24 cellular contexts compared by ENCODE assay signal in the genomic region with DNA sequence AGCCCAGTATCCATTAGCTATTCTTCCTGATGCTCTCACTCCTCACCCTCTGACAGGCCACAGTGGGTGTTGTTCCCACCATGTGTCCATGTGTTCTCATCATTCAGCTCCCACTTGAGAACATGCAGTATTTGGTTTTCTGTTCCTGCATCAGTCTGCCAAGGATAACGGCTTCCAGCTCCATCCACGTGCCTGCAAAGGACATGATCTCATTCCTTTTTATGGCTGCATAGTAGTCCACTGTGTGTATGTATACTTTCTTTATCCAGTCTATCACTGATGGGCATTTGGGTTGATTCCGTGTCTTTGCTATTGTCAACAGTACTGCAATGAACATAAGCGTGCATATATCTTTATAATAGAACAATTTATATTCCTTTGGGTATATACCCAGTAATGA. TPM values are rescaled to one million over a fixed set of nuclear protein-coding genes. Genes with fewer than 3 reads are reported as not detected.
DNase-seq lines count a peak whose midpoint lies in the region; ATAC-seq, FAIRE-seq and TF ChIP-seq lines count a peak whose summit lies in the region.
"Had no signal": no experiment of that assay in that cellular context is flagged by ENCODE, and none has a peak within 500 bp of the region (broad histone marks: within the 10 kb centered on the region; RNA-seq: fewer than 3 reads in every experiment).

No MANE protein-coding gene starts in this region.

- POLR2A ChIA-PET in K562 (lab: Yijun Ruan, JAX): no interaction called here

- 78% methylated on average over 4 of the region's 4 CpGs for WGBS in K562 (ENCODE audit: insufficient coverage, low coverage, missing lambda C conversion rate)
- no CpG with 5 or more reads among the region's 4 CpGs for WGBS in trophoblast cell (ENCODE audit: extremely low coverage, insufficient coverage, insufficient read length)

- no peak for TF ChIP-seq EP300 in K562 (IDR thresholded peaks at IDR 0.05; ENCODE audit: low read length)

- H3K4ac ChIP-seq in trophoblast cell (ENCODE audit: low read depth, low read length): no peak overlapping the region

- no peaks in the 10 kb centered on the region for H3K79me1 ChIP-seq in trophoblast cell (ENCODE audit: low read length)

- no peak overlapping the region for H3K23ac ChIP-seq in trophoblast cell (ENCODE audit: low read length)

- no peak for TF ChIP-seq CTCF in K562 (IDR thresholded peaks at IDR 0.05 in 2 of 3, conservative IDR thresholded peaks at IDR 0.05 in 1 of 3; ENCODE audit: insufficient read depth in 2 of 3, low read depth in 1 of 3, low read length in 3 of 3)
- no peak for TF ChIP-seq CTCF in dorsolateral prefrontal cortex (IDR thresholded peaks at IDR 0.05 in 54 of 56, conservative IDR thresholded peaks at IDR 0.05 in 2 of 56; ENCODE audit: low read depth in 1 of 56, partially characterized antibody in 56 of 56)

- H3K18ac ChIP-seq in trophoblast cell (ENCODE audit: low read length): no peak overlapping the region

- H2BK120ac ChIP-seq in trophoblast cell (ENCODE audit: insufficient read depth, low read length, poor library complexity): no peak overlapping the region

- TF ChIP-seq RAD21 in K562 (CRISPR knock-in tag; conservative IDR thresholded peaks at IDR 0.05 in 1 of 2, IDR thresholded peaks at IDR 0.05 in 1 of 2): no peak

- H3K36me3 ChIP-seq in K562 (ENCODE audit: control insufficient read depth, insufficient read depth, low read length): peaks cover 4% of the 10 kb centered on the region; the same call in 1 of the 3 replicates
- no peaks in the 10 kb centered on the region for H3K36me3 ChIP-seq in trophoblast cell (ENCODE audit: control insufficient read depth in 1 of 2, insufficient read depth in 2 of 2, low read length in 2 of 2)
- H3K36me3 ChIP-seq in H7 (replicated peaks; ENCODE audit: control insufficient read depth, insufficient read depth, low read length): no peaks in the 10 kb centered on the region
- H3K36me3 ChIP-seq: BE2C had no signal

- FAIRE-seq in GM12892 (lab: Jason Lieb, UNC) (peak; percentile 14), K562 (lab: Jason Lieb, UNC) (no peak)
- FAIRE-seq: GM12878, GM18507 had no signal

- no peak overlapping the region for H4K8ac ChIP-seq in trophoblast cell (ENCODE audit: low read depth, low read length)

- TF ChIP-seq POLR2A in GM12892 (IDR thresholded peaks at IDR 0.05; ENCODE audit: low read depth, low read length) (no peak), K562 (conservative IDR thresholded peaks at IDR 0.05) (no peak)

- H2BK5ac ChIP-seq in trophoblast cell (ENCODE audit: low read depth, low read length, poor library complexity): no peak overlapping the region

- H3K14ac ChIP-seq in trophoblast cell (ENCODE audit: low read length): no peak overlapping the region

- peaks cover 8 to 27% of the 10 kb centered on the region in 2 experiments; a peak in 4 of 5 replicates for H3K4me1 ChIP-seq in K562 (replicated peaks in 1 of 2; ENCODE audit: control insufficient read depth in 2 of 2, insufficient read depth in 2 of 2, low read length in 2 of 2)
- no peaks in the 10 kb centered on the region for H3K4me1 ChIP-seq in trophoblast cell (ENCODE audit: control insufficient read depth in 1 of 2, insufficient read depth in 2 of 2, low read length in 2 of 2)
- H3K4me1 ChIP-seq: BE2C, BLaER1 had no signal

- H2AK5ac ChIP-seq in trophoblast cell (ENCODE audit: low read length): no peak overlapping the region

- H3K9me3 ChIP-seq in K562 (replicated peaks; ENCODE audit: control insufficient read depth, insufficient read depth, low read depth, low read length) (no peaks in the 10 kb centered on the region), trophoblast cell (ENCODE audit: insufficient read depth, low read depth, low read length) (no peaks in the 10 kb centered on the region)
- H3K9me3 ChIP-seq: BE2C had no signal

- H3K9ac ChIP-seq in K562 (ENCODE audit: insufficient read depth in 1 of 2, low read depth in 2 of 2, low read length in 2 of 2) (no peak overlapping the region), trophoblast cell (ENCODE audit: low read length) (no peak overlapping the region)
- H3K9ac ChIP-seq: BLaER1 had no signal

- ATAC-seq in K562 (no peak), HG02623 (IDR thresholded peaks at IDR 0.05; ENCODE audit: unreplicated experiment) (no peak)
- ATAC-seq: GM12878 had no signal

- H2AFZ ChIP-seq in K562 (ENCODE audit: low read depth, low read length) (no peak overlapping the region), trophoblast cell (ENCODE audit: insufficient read depth, low read length, poor library complexity) (no peak overlapping the region)

- H3K4me3 ChIP-seq in K562: no peak overlapping the region
- peak overlapping the region; percentile 15 for H3K4me3 ChIP-seq in trophoblast cell (ENCODE audit: low read depth, low read length)
- H3K4me3 ChIP-seq in H7 (ENCODE audit: insufficient read depth, low read depth, low read length): no peak overlapping the region
- no peak overlapping the region for H3K4me3 ChIP-seq in dorsolateral prefrontal cortex
- H3K4me3 ChIP-seq: BLaER1, GM12878 had no signal

- no peak for DNase-seq in GM12892 (ENCODE audit: insufficient read length)
- DNase-seq in K562 (ENCODE audit: extremely low read depth in 1 of 4, low spot score in 3 of 4): no peak
- DNase-seq in trophoblast cell: no peak
- DNase-seq in H7: no peak
- DNase-seq in dorsolateral prefrontal cortex: no peak
- DNase-seq: 8988T; ACHN; BE2C; C1 segment of cervical spinal cord; CD4-positive, alpha-beta memory T cell; CD4-positive, CD25-positive, alpha-beta regulatory T cell; CD8-positive, alpha-beta memory T cell; COR-L47; DMS 273 treated with DMSO at 0.1 percent for 48 hours; DMS153; DMS53; DMS79; DND-41; EL; GDM1 had no signal

- H3K79me2 ChIP-seq in K562 (ENCODE audit: control insufficient read depth, insufficient read depth, low read length) (peaks cover 58% of the 10 kb centered on the region), trophoblast cell (ENCODE audit: control insufficient read depth, insufficient read depth, low read length, poor library complexity) (no peaks in the 10 kb centered on the region)

- CTCF ChIA-PET in K562 (lab: Yijun Ruan, JAX; ENCODE audit: low intra/inter-chr PET ratio): no interaction called here

- H3K27ac ChIP-seq in K562 (ENCODE audit: extremely low read depth, low read depth, low read length): no peak overlapping the region
- H3K27ac ChIP-seq in trophoblast cell (ENCODE audit: low read depth, low read length): no peak overlapping the region
- H3K27ac ChIP-seq in dorsolateral prefrontal cortex: no peak overlapping the region
- H3K27ac ChIP-seq: BLaER1 had no signal

- H4K20me1 ChIP-seq in K562 (replicated peaks; ENCODE audit: control insufficient read depth, insufficient read depth, low read length): no peaks in the 10 kb centered on the region

- H2BK12ac ChIP-seq in trophoblast cell (ENCODE audit: low read length): no peak overlapping the region

- no peak overlapping the region for H3K4me2 ChIP-seq in K562 (ENCODE audit: insufficient read depth, low read length)
- H3K4me2 ChIP-seq in trophoblast cell (ENCODE audit: low read length): no peak overlapping the region
- H3K4me2 ChIP-seq: BLaER1 had no signal

- in situ Hi-C loops in K562 (cut with MboI): no loop called here

- H3K27me3 ChIP-seq in K562 (ENCODE audit: control insufficient read depth in 2 of 2, insufficient read depth in 2 of 2, low read length in 2 of 2) (no peaks in the 10 kb centered on the region), trophoblast cell (ENCODE audit: insufficient read depth, low read length) (no peaks in the 10 kb centered on the region), H7 (ENCODE audit: control insufficient read depth, insufficient read depth, low read length) (no peaks in the 10 kb centered on the region), dorsolateral prefrontal cortex (no peaks in the 10 kb centered on the region)
- H3K27me3 ChIP-seq: BE2C, BLaER1 had no signal

- H4K91ac ChIP-seq in trophoblast cell (ENCODE audit: low read depth, low read length): no peak overlapping the region

- H3K9me1 ChIP-seq in K562 (ENCODE audit: control insufficient read depth, insufficient read depth, low read length): no peaks in the 10 kb centered on the region

- intact Hi-C loops in K562 (cut with micrococcal nuclease) (no loop called here), dorsolateral prefrontal cortex (cut with DNase I) (loop anchor here in 1 of 2 donors (10.0 kb wide), 1 partner anchor 49 kb away; no protein-coding TSS in a partner anchor)

- no peak overlapping the region for H4K12ac ChIP-seq in trophoblast cell (ENCODE audit: low read depth, low read length)

- BruUV-seq in K562 (replicated peaks; lab: Mats Ljungman, UMichigan): no TSS peak

RNA-seq across cellular contexts. Expression of a gene that starts 8.9 kb away (rescaled TPM):
- polyA plus RNA-seq in GM12892 (2012; ENCODE audit: missing spikeins): 6.4 TPM
- total RNA-seq in K562 (2011; cell fraction: chromatin; rRNA removed; ENCODE audit: low replicate concordance): 24.6 and 83.9 TPM in 2 replicates
- total RNA-seq in K562 (2011; cell fraction: nucleolus; rRNA removed): 8.7 and 20.5 TPM in 2 replicates
- total RNA-seq in K562 (2011; cell fraction: nucleoplasm; rRNA removed): 27.6 and 27.7 TPM in 2 replicates
- total RNA-seq in K562 (2014; rRNA removed): 7.1 and 10.4 TPM in 2 replicates
- 12.3 and 13.9 TPM in 2 replicates for total RNA-seq in K562 (2014; rRNA removed; fragmentation: Illumina TruSeq; extraction: Trizol)
- 7.5 and 8.7 TPM in 2 replicates for total RNA-seq in K562 (2015; rRNA removed; fragmentation: Illumina TruSeq; extraction: Trizol)
- total RNA-seq in K562 (2021): 9.8 and 12.9 TPM in 2 replicates
- 7.0 and 7.9 TPM in 2 replicates for polyA plus RNA-seq in K562 (2011; rRNA removed)
- polyA plus RNA-seq in K562 (2011; cell fraction: cytosol; rRNA removed): 2.8 and 3.8 TPM in 2 replicates
- 21.3 and 27.5 TPM in 2 replicates for polyA plus RNA-seq in K562 (2011; cell fraction: nucleus; rRNA removed)
- 4.6 and 7.2 TPM in 2 replicates for polyA plus RNA-seq in K562 (2012)
- polyA plus RNA-seq in K562 (2014; fragmentation: Illumina TruSeq; extraction: Trizol): 9.8 and 11.3 TPM in 2 replicates
- 1 to 10 TPM in 1 of 2 experiments, under 1 TPM in 1; 0.83 to 1.6 TPM for polyA plus RNA-seq in K562 (2014; fragmentation: Nextera tagmentation; extraction: Ambion mirVana)
- polyA plus RNA-seq in K562 (2014; rRNA removed): 8.0 and 9.4 TPM in 2 replicates
- polyA minus RNA-seq in K562 (2011; rRNA and poly(A)+ RNA removed): 14.3 and 14.5 TPM in 2 replicates
- 4.3 and 9.4 TPM in 2 replicates for polyA minus RNA-seq in K562 (2011; cell fraction: cytosol; rRNA and poly(A)+ RNA removed)
- polyA minus RNA-seq in K562 (2011; cell fraction: nucleus; rRNA and poly(A)+ RNA removed): 18.6 and 29.8 TPM in 2 replicates
- 16.2 and 17.4 TPM in 2 replicates for polyA plus RNA-seq in trophoblast cell (2013)
- 7.1 and 10.0 TPM in 2 replicates for total RNA-seq in H7 (2014; rRNA removed; shearing (Covaris generic))
- 10 to 100 TPM; 35.1 to 92.2 (median 66.5) TPM for total RNA-seq in dorsolateral prefrontal cortex

RNA-seq across cellular contexts. Expression of a gene that starts 9.1 kb away (rescaled TPM):
- 24.0 TPM for polyA plus RNA-seq in GM12892 (2012; ENCODE audit: missing spikeins)
- 5.7 and 14.8 TPM in 2 replicates for total RNA-seq in K562 (2011; cell fraction: chromatin; rRNA removed; ENCODE audit: low replicate concordance)
- total RNA-seq in K562 (2011; cell fraction: nucleolus; rRNA removed): 4.0 and 5.0 TPM in 2 replicates
- total RNA-seq in K562 (2011; cell fraction: nucleoplasm; rRNA removed): 6.6 and 8.5 TPM in 2 replicates
- 12.9 and 14.1 TPM in 2 replicates for total RNA-seq in K562 (2014; rRNA removed)
- total RNA-seq in K562 (2014; rRNA removed; fragmentation: Illumina TruSeq; extraction: Trizol): 33.2 and 39.0 TPM in 2 replicates
- 21.3 and 22.2 TPM in 2 replicates for total RNA-seq in K562 (2015; rRNA removed; fragmentation: Illumina TruSeq; extraction: Trizol)
- 18.4 and 21.3 TPM in 2 replicates for total RNA-seq in K562 (2021)
- 15.6 and 22.2 TPM in 2 replicates for polyA plus RNA-seq in K562 (2011; rRNA removed)
- 6.4 and 11.8 TPM in 2 replicates for polyA plus RNA-seq in K562 (2011; cell fraction: cytosol; rRNA removed)
- polyA plus RNA-seq in K562 (2011; cell fraction: nucleus; rRNA removed): 3.9 and 6.5 TPM in 2 replicates
- polyA plus RNA-seq in K562 (2012): 24.7 and 24.9 TPM in 2 replicates
- 28.5 and 33.5 TPM in 2 replicates for polyA plus RNA-seq in K562 (2014; fragmentation: Illumina TruSeq; extraction: Trizol)
- 10 to 100 TPM; 47.6 to 58.9 TPM for polyA plus RNA-seq in K562 (2014; fragmentation: Nextera tagmentation; extraction: Ambion mirVana)
- 14.5 and 14.6 TPM in 2 replicates for polyA plus RNA-seq in K562 (2014; rRNA removed)
- 29.7 and 32.3 TPM in 2 replicates for polyA minus RNA-seq in K562 (2011; rRNA and poly(A)+ RNA removed)
- polyA minus RNA-seq in K562 (2011; cell fraction: cytosol; rRNA and poly(A)+ RNA removed): 8.5 and 12.4 TPM in 2 replicates
- 2.2 and 5.6 TPM in 2 replicates for polyA minus RNA-seq in K562 (2011; cell fraction: nucleus; rRNA and poly(A)+ RNA removed)
- polyA plus RNA-seq in trophoblast cell (2013): 47.6 and 50.7 TPM in 2 replicates
- 48.4 and 50.2 TPM in 2 replicates for total RNA-seq in H7 (2014; rRNA removed; shearing (Covaris generic))
- 10 to 100 TPM; 14.6 to 47.7 (median 30.5) TPM for total RNA-seq in dorsolateral prefrontal cortex

RNA-seq across cellular contexts. Expression of a gene that starts 37.7 kb away (rescaled TPM):
- polyA plus RNA-seq in GM12892 (2012; ENCODE audit: missing spikeins): 1.7 TPM
- 4.5 and 4.7 TPM in 2 replicates for total RNA-seq in K562 (2011; cell fraction: chromatin; rRNA removed; ENCODE audit: low replicate concordance)
- 2.7 and 2.9 TPM in 2 replicates for total RNA-seq in K562 (2011; cell fraction: nucleolus; rRNA removed)
- total RNA-seq in K562 (2011; cell fraction: nucleoplasm; rRNA removed): 3.7 and 4.7 TPM in 2 replicates
- 0.18 and 0.86 TPM in 2 replicates for total RNA-seq in K562 (2014; rRNA removed)
- 1.4 and 1.6 TPM in 2 replicates for total RNA-seq in K562 (2014; rRNA removed; fragmentation: Illumina TruSeq; extraction: Trizol)
- total RNA-seq in K562 (2015; rRNA removed; fragmentation: Illumina TruSeq; extraction: Trizol): 0.43 and 0.53 TPM in 2 replicates
- total RNA-seq in K562 (2021): 0.98 TPM in 2 replicates
- polyA plus RNA-seq in K562 (2011; rRNA removed): 0.62 and 1.3 TPM in 2 replicates
- 0.58 and 0.69 TPM in 2 replicates for polyA plus RNA-seq in K562 (2011; cell fraction: cytosol; rRNA removed)
- 0.55 and 1.2 TPM in 2 replicates for polyA plus RNA-seq in K562 (2011; cell fraction: nucleus; rRNA removed)
- 0.98 and 1.3 TPM in 2 replicates for polyA plus RNA-seq in K562 (2012)
- 0.89 and 1.0 TPM in 2 replicates for polyA plus RNA-seq in K562 (2014; fragmentation: Illumina TruSeq; extraction: Trizol)
- polyA plus RNA-seq in K562 (2014; fragmentation: Nextera tagmentation; extraction: Ambion mirVana): 1 to 10 TPM in 1 of 2 experiments, under 1 TPM in 1; 0.94 to 1.1 TPM
- 0.81 and 1.1 TPM in 2 replicates for polyA plus RNA-seq in K562 (2014; rRNA removed)
- 0.81 and 2.1 TPM in 2 replicates for polyA minus RNA-seq in K562 (2011; rRNA and poly(A)+ RNA removed)
- polyA minus RNA-seq in K562 (2011; cell fraction: cytosol; rRNA and poly(A)+ RNA removed): not detected in 2 replicates
- 0.94 and 1.8 TPM in 2 replicates for polyA minus RNA-seq in K562 (2011; cell fraction: nucleus; rRNA and poly(A)+ RNA removed)
- polyA plus RNA-seq in trophoblast cell (2013): 0.94 and 1.4 TPM in 2 replicates
- total RNA-seq in H7 (2014; rRNA removed; shearing (Covaris generic)): 2.1 and 2.2 TPM in 2 replicates
- total RNA-seq in dorsolateral prefrontal cortex: 1 to 10 TPM in 116 of 120 experiments, under 1 TPM in 4; 0.59 to 8.0 (median 3.0) TPM
- total RNA-seq: CD4-positive, CD25-positive, alpha-beta regulatory T cell had no signal
- polyA plus RNA-seq: CD8-positive, alpha-beta memory T cell had no signal
